In genomic region chr2:120456867-120457266, GRCh38 we compare ENCODE assay signal across 21 cellular contexts.
A peak's percentile ranks its signal among the peaks of the same experiment; 100 is the strongest.
DNase-seq lines count a peak whose midpoint lies in the region; ATAC-seq, FAIRE-seq and TF ChIP-seq lines count a peak whose summit lies in the region.
"Had no signal": no experiment of that assay in that cellular context is flagged by ENCODE, and none has a peak within 500 bp of the region (broad histone marks: within the 10 kb centered on the region; RNA-seq: fewer than 3 reads in every experiment).

No MANE protein-coding gene starts in this region.

- H3K9me3 ChIP-seq in A549: peaks cover 5% of the 10 kb centered on the region; the same call in 2 of the 3 replicates
- no peaks in the 10 kb centered on the region; a peak in 1 of 4 replicates for H3K9me3 ChIP-seq in HCT116 (ENCODE audit: control insufficient read depth in 1 of 2, insufficient read depth in 1 of 2, low read depth in 1 of 2, low read length in 2 of 2)
- peaks cover 10% of the 10 kb centered on the region for H3K9me3 ChIP-seq in OCI-LY7 (ENCODE audit: low read length)
- H3K9me3 ChIP-seq: testis had no signal

- H3K4me3 ChIP-seq in A549 (no peak overlapping the region), HCT116 (replicated peaks in 1 of 2; ENCODE audit: low read depth in 1 of 2, low read length in 2 of 2) (no peak overlapping the region), OCI-LY7 (ENCODE audit: low read depth, low read length, poor library complexity, severe bottlenecking) (no peak overlapping the region)
- H3K4me3 ChIP-seq: esophagus muscularis mucosa, testis had no signal

- no peaks in the 10 kb centered on the region for H3K36me3 ChIP-seq in HCT116 (ENCODE audit: control insufficient read depth in 1 of 2, insufficient read depth in 2 of 2, low read length in 2 of 2)
- H3K36me3 ChIP-seq in OCI-LY7 (ENCODE audit: insufficient read depth, low read length): no peaks in the 10 kb centered on the region
- H3K36me3 ChIP-seq: esophagus muscularis mucosa had no signal

- 67% methylated on average over 1 of the region's 1 CpG for WGBS in A549 (ENCODE audit: missing lambda C conversion rate)

- H3K4me1 ChIP-seq in A549 (peaks cover 14% of the 10 kb centered on the region; the same call in 2 of the 3 replicates), HCT116 (ENCODE audit: control insufficient read depth in 1 of 2, insufficient read depth in 2 of 2, low read length in 2 of 2) (peaks cover 0 to 11% of the 10 kb centered on the region in 2 experiments; a peak in 2 of 4 replicates), OCI-LY7 (ENCODE audit: insufficient read depth, low read length, poor library complexity, severe bottlenecking) (no peaks in the 10 kb centered on the region)
- H3K4me1 ChIP-seq: esophagus muscularis mucosa, testis had no signal

- H3K79me2 ChIP-seq in HCT116 (ENCODE audit: insufficient read depth, low read length): no peaks in the 10 kb centered on the region
- H3K79me2 ChIP-seq in OCI-LY7 (ENCODE audit: insufficient read depth, low read depth, low read length): no peaks in the 10 kb centered on the region

- no TSS peak for BruUV-seq in HCT116 (replicated peaks; lab: Mats Ljungman, UMichigan)
- no TSS peak for BruUV-seq in OCI-LY7 (replicated peaks; lab: Mats Ljungman, UMichigan)

- TF ChIP-seq POLR2A in A549 (IDR thresholded peaks at IDR 0.05; ENCODE audit: low read length) (no peak), HCT116 (IDR thresholded peaks at IDR 0.05; ENCODE audit: borderline replicate concordance, extremely low read depth, insufficient read depth, insufficient read length) (no peak)

- peak in 1 of 2 experiments; percentile 29 for DNase-seq in A549 (ENCODE audit: low read depth in 1 of 2, low spot score in 1 of 2)
- DNase-seq in HCT116 (ENCODE audit: low read depth, low spot score): no peak
- no peak for DNase-seq in OCI-LY7 (ENCODE audit: low spot score)
- DNase-seq in iPS DF 19.7 (ENCODE audit: low read depth, low spot score): peak; percentile 45
- no peak for DNase-seq in NCI-H2107 (lab: John Stamatoyannopoulos, UW)
- DNase-seq in SK-N-DZ (ENCODE audit: low spot score): no peak
- no peak for DNase-seq in cerebellar cortex (ENCODE audit: low spot score)
- DNase-seq: activated B cell treated with CpG ODN at 0.5 μM for 24 hours; activated CD4-positive, alpha-beta memory T cell treated with anti-CD3 and anti-CD28 coated beads for 36 hours; activated naive CD4-positive, alpha-beta T cell treated with anti-CD3 and anti-CD28 coated beads, Interleukin-2, amount 10 ng/mL, durations not matched to agents 7 days and 5 days; activated T-cell treated with anti-CD3 and anti-CD28 coated beads, Interleukin-2, amount 50 U/mL, for 24 hours; CD4-positive, CD25-positive, alpha-beta regulatory T cell; MV-4-11; NCI-H2029; NCI-H446 treated with DMSO at 0.1 percent for 48 hours; Right ventricle myocardium superior; T-helper 2 cell; testis had no signal

- no peak overlapping the region for H3K9ac ChIP-seq in HCT116 (ENCODE audit: low read length)

- ATAC-seq in A549 (peak in 1 of 2 experiments; percentile 72; a peak in 2 of 6 replicates), HCT116 (peak; percentile 75), HG02884 (IDR thresholded peaks at IDR 0.05; ENCODE audit: unreplicated experiment) (no peak)

- H2AFZ ChIP-seq in HCT116 (ENCODE audit: low read depth, low read length, poor library complexity, severe bottlenecking): no peak overlapping the region
- no peak overlapping the region for H2AFZ ChIP-seq in OCI-LY7 (ENCODE audit: low read length)

- no peaks in the 10 kb centered on the region for H3K9me2 ChIP-seq in HCT116 (ENCODE audit: insufficient read depth)
- H3K9me2 ChIP-seq in OCI-LY7 (ENCODE audit: insufficient read depth, low read length): no peaks in the 10 kb centered on the region

- CTCF ChIA-PET in A549 (lab: Yijun Ruan, JAX): interaction anchor here (1.2 kb wide), 2 partner anchors 10 to 20 kb away, joined by 3 read pairs; no protein-coding TSS in a partner anchor
- CTCF ChIA-PET in HCT116 (lab: Charles Lee): no interaction called here
- CTCF ChIA-PET in OCI-LY7 (lab: Charles Lee; ENCODE audit: unreplicated experiment): no interaction called here

- RAD21 ChIA-PET in HCT116 (lab: Charles Lee; ENCODE audit: low non-redundant PET in 1 of 2, low total read pairs in 2 of 2, uncharacterized antibody in 2 of 2, unreplicated experiment in 2 of 2): no interaction called here

- TF ChIP-seq RAD21 in A549 (conservative IDR thresholded peaks at IDR 0.05 in 1 of 2, IDR thresholded peaks at IDR 0.05 in 1 of 2) (peak; percentile 38 to 63; a peak in 2 of 5 replicates), HCT116 (IDR thresholded peaks at IDR 0.05; ENCODE audit: low read depth) (peak; percentile 49)

- H3K4me2 ChIP-seq in A549: no peak overlapping the region
- no peak overlapping the region for H3K4me2 ChIP-seq in HCT116 (ENCODE audit: low read length)
- H3K4me2 ChIP-seq in OCI-LY7 (ENCODE audit: low read length): no peak overlapping the region

- H4K20me1 ChIP-seq in HCT116 (ENCODE audit: insufficient read depth): no peaks in the 10 kb centered on the region
- H4K20me1 ChIP-seq in OCI-LY7 (ENCODE audit: insufficient read depth, low read length): no peaks in the 10 kb centered on the region

- no peak for TF ChIP-seq EP300 in A549 (IDR thresholded peaks at IDR 0.05)

- no peaks in the 10 kb centered on the region for H3K27me3 ChIP-seq in HCT116 (ENCODE audit: insufficient read depth, low read length)
- H3K27me3 ChIP-seq: esophagus muscularis mucosa, testis had no signal

- no peak for FAIRE-seq in A549 (lab: Jason Lieb, UNC)
- FAIRE-seq: GM18507 had no signal

- H3K27ac ChIP-seq in A549: no peak overlapping the region
- no peak overlapping the region for H3K27ac ChIP-seq in HCT116 (ENCODE audit: low read depth, low read length)
- H3K27ac ChIP-seq in OCI-LY7 (ENCODE audit: low read depth, low read length, poor library complexity, severe bottlenecking): no peak overlapping the region
- H3K27ac ChIP-seq: esophagus muscularis mucosa, testis had no signal

- TF ChIP-seq CTCF in A549 (IDR thresholded peaks at IDR 0.05) (peak; percentile 20; the same call in 1 of the 3 replicates), HCT116 (IDR thresholded peaks at IDR 0.05 in 2 of 3, conservative IDR thresholded peaks at IDR 0.05 in 1 of 3; ENCODE audit: borderline replicate concordance in 1 of 3, insufficient read depth in 1 of 3, low read depth in 2 of 3, low read length in 2 of 3) (peak; percentile 42 to 53 (median 49); a peak in 4 of 6 replicates), OCI-LY7 (conservative IDR thresholded peaks at IDR 0.05; ENCODE audit: low read length) (peak; percentile 46)

- POLR2A ChIA-PET in A549 (lab: Yijun Ruan, JAX) (no interaction called here), HCT116 (lab: Charles Lee) (no interaction called here), OCI-LY7 (lab: Charles Lee) (no interaction called here)

- intact Hi-C loops in HCT116 (cut with micrococcal nuclease): no loop called here
- intact Hi-C loops in OCI-LY7 (cut with micrococcal nuclease; ENCODE audit: unreplicated experiment): no loop called here

TF ChIP-seq in A549, 52 proteins besides CTCF, POLR2A, EP300 and RAD21:
- TF ChIP-seq MAZ (IDR thresholded peaks at IDR 0.05; ENCODE audit: borderline replicate concordance, low read depth, low read length) (no peak), SMC3 (IDR thresholded peaks at IDR 0.05) (peak; percentile 40)
- TF ChIP-seq, protein P1, sequence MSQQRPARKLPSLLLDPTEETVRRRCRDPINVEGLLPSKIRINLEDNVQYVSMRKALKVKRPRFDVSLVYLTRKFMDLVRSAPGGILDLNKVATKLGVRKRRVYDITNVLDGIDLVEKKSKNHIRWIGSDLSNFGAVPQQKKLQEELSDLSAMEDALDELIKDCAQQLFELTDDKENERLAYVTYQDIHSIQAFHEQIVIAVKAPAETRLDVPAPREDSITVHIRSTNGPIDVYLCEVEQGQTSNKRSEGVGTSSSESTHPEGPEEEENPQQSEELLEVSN (IDR thresholded peaks at IDR 0.05; ENCODE audit: borderline replicate concordance, low read depth): no peak
- TF ChIP-seq, protein P2, sequence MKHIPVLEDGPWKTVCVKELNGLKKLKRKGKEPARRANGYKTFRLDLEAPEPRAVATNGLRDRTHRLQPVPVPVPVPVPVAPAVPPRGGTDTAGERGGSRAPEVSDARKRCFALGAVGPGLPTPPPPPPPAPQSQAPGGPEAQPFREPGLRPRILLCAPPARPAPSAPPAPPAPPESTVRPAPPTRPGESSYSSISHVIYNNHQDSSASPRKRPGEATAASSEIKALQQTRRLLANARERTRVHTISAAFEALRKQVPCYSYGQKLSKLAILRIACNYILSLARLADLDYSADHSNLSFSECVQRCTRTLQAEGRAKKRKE (CRISPR knock-in tag; IDR thresholded peaks at IDR 0.05; ENCODE audit: low read depth): no peak

TF ChIP-seq in HCT116, 20 proteins besides CTCF, POLR2A, EP300 and RAD21 (continues in another document):
- TF ChIP-seq TCF7L2 (IDR thresholded peaks at IDR 0.05; ENCODE audit: borderline replicate concordance, extremely low read depth, insufficient read depth, insufficient read length) (no peak), EGR1 (IDR thresholded peaks at IDR 0.05; ENCODE audit: low read depth) (no peak), EZH2phosphoT487 (IDR thresholded peaks at IDR 0.05; ENCODE audit: borderline replicate concordance) (no peak), ZNF274 (IDR thresholded peaks at IDR 0.05; ENCODE audit: low read depth, low read length) (no peak), CEBPB (IDR thresholded peaks at IDR 0.05; ENCODE audit: low read depth) (no peak), FOSL1 (IDR thresholded peaks at IDR 0.05; ENCODE audit: low read depth) (no peak), POLR2AphosphoS5 (IDR thresholded peaks at IDR 0.05; ENCODE audit: low read depth, low read length) (no peak), SIN3A (IDR thresholded peaks at IDR 0.05; ENCODE audit: low read depth) (no peak), JUND (IDR thresholded peaks at IDR 0.05) (no peak), ZFX (IDR thresholded peaks at IDR 0.05) (no peak), SP1 (IDR thresholded peaks at IDR 0.05; ENCODE audit: low read depth) (no peak), EZH2 (IDR thresholded peaks at IDR 0.05) (no peak), ELF1 (IDR thresholded peaks at IDR 0.05; ENCODE audit: borderline replicate concordance, low read depth) (no peak), CBX3 (IDR thresholded peaks at IDR 0.05; ENCODE audit: low read depth) (no peak)

Comparison
In these comparisons a context has a peak if more than half of its experiments do, and no peak if none do; other contexts are left out.
1. Of the 6 proteins assayed by ChIP-seq in both A549 and HCT116: peak only in A549: none; only in HCT116: none; in both: CTCF and RAD21; in neither: 4.